In the genomic region with DNA sequence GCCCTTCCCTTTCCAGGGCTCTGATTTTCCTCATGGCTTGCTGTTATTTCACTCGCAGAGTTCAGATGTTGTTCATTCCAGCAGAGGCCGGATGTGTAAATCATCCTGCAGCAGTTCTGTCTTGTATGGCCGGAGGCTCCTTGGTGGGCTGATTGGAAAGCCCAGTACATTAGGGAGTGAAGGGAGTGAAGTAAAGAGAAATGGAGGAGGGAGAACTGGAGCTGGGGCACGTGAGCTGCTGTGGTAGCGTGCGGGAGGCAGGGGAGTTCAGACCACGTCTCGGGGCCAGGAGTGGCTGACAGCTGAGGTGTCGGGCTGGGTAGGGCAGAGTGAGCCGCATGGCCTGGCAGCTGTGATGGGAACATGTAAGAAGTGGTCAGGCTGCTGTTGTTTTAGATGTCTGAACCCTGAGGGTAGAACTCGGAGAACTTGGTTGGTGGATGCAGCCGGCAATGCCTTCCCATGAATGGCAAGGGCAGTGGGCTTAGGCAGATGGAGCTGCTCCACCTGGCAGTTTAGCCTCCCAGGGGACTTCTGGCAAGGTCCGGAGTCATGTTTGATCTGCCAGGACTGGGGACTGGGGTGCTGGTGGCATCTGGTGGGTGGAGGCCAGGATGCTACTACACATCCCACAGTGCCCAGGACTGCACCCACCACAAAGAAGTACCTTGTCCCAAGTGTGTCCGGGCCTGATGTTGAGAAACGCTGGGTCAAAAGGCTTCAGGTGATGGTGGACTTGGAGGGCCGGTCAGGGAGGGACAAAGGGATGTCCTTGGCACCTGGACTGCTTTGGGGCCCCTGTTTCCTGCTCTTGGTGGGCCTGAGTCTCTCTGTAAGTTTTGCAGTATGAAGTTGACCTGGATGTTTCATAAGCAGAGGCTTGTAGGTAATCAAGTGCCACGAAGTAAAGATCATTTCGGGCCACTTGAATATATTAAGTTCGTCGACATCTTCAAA, we compare ENCODE assay signal across 8 cellular contexts. TPM values are rescaled to one million over a fixed set of nuclear protein-coding genes. Genes with fewer than 3 reads are reported as not detected.
DNase-seq lines count a peak whose midpoint lies in the region; ATAC-seq and TF ChIP-seq lines count a peak whose summit lies in the region.

No MANE protein-coding gene starts in this region.

- no peaks in the 10 kb centered on the region for H3K27me3 ChIP-seq in upper lobe of left lung

- no peak for TF ChIP-seq EP300 in upper lobe of left lung (IDR thresholded peaks at IDR 0.05)

- DNase-seq in activated CD4-positive, alpha-beta T cell treated with anti-CD3 and anti-CD28 coated beads, Interleukin-2, amount 10 ng/mL, durations not matched to agents 7 days and 5 days: no peak
- DNase-seq in activated CD4-positive, alpha-beta T cell treated with anti-CD3 and anti-CD28 coated beads, Interleukin-2, amount 50 U/mL, for 4 hours: no peak
- DNase-seq in upper lobe of left lung (peak in 1 of 2 donors; percentile 52), iPS-NIHi7 (ENCODE audit: extremely low spot score) (no peak)

- H3K36me3 Mint-ChIP-seq in activated CD4-positive, alpha-beta T cell treated with anti-CD3 and anti-CD28 coated beads, Interleukin-2, amount 10 ng/mL, durations not matched to agents 7 days and 5 days (ENCODE audit: low read depth): no peaks in the 10 kb centered on the region
- no peaks in the 10 kb centered on the region for H3K36me3 Mint-ChIP-seq in dendritic cell treated with granulocyte-macrophage colony-stimulating factor and Interleukin-4, amounts not matched to agents 40 ng/mL and 50 ng/mL, for 4 days (ENCODE audit: low read depth)

- H3K9me3 ChIP-seq in mesodermal cell (ENCODE audit: control insufficient read depth, low read length) (no peaks in the 10 kb centered on the region), upper lobe of left lung (no peaks in the 10 kb centered on the region)

- peaks cover 65% of the 10 kb centered on the region for H3K4me1 ChIP-seq in mesodermal cell (ENCODE audit: control insufficient read depth, insufficient read depth, low read length, poor library complexity, severe bottlenecking)
- H3K4me1 ChIP-seq in upper lobe of left lung: peaks cover 64 to 79% (median 75%) of the 10 kb centered on the region in 4 donors

- ATAC-seq in upper lobe of left lung (ENCODE audit: low FRiP score in 2 of 2): peak; percentile 4 to 6
- no peak for ATAC-seq in HG03175 (IDR thresholded peaks at IDR 0.05; ENCODE audit: unreplicated experiment)
- ATAC-seq in GM18505 (IDR thresholded peaks at IDR 0.05; ENCODE audit: unreplicated experiment): no peak

- no peak overlapping the region for H3K4me3 Mint-ChIP-seq in activated CD4-positive, alpha-beta T cell treated with anti-CD3 and anti-CD28 coated beads, Interleukin-2, amount 10 ng/mL, durations not matched to agents 7 days and 5 days
- H3K4me3 Mint-ChIP-seq in dendritic cell treated with granulocyte-macrophage colony-stimulating factor and Interleukin-4, amounts not matched to agents 40 ng/mL and 50 ng/mL, for 4 days: no peak overlapping the region

- WGBS in mesodermal cell (ENCODE audit: insufficient coverage in 2 of 2), 2 experiments: 93 to 95% methylated on average over 13 to 16 of the region's 20 CpGs
- WGBS in upper lobe of left lung, 2 donors: 76 to 79% methylated on average over 18 to 20 of the region's 20 CpGs

- no peak for TF ChIP-seq CTCF in upper lobe of left lung (IDR thresholded peaks at IDR 0.05)

- H3K27ac ChIP-seq in mesodermal cell (ENCODE audit: low read depth, low read length, severe bottlenecking) (peak overlapping the region; percentile 97), upper lobe of left lung (peak overlapping the region; percentile 57 to 75 (median 64))

- peaks cover 16% of the 10 kb centered on the region for H3K36me3 ChIP-seq in mesodermal cell (ENCODE audit: control insufficient read depth, insufficient read depth, low read length)
- H3K36me3 ChIP-seq in upper lobe of left lung: no peaks in the 10 kb centered on the region

- no peak for TF ChIP-seq POLR2A in upper lobe of left lung (IDR thresholded peaks at IDR 0.05)
- no peak for TF ChIP-seq POLR2A in GM18505 (IDR thresholded peaks at IDR 0.05; ENCODE audit: borderline replicate concordance, extremely low read depth, insufficient read depth, insufficient read length)

- H3K27ac Mint-ChIP-seq in activated CD4-positive, alpha-beta T cell treated with anti-CD3 and anti-CD28 coated beads, Interleukin-2, amount 10 ng/mL, durations not matched to agents 7 days and 5 days: peak overlapping the region; percentile 58
- H3K27ac Mint-ChIP-seq in dendritic cell treated with granulocyte-macrophage colony-stimulating factor and Interleukin-4, amounts not matched to agents 40 ng/mL and 50 ng/mL, for 4 days: peak overlapping the region; percentile 49

- no peaks in the 10 kb centered on the region for H3K9me3 Mint-ChIP-seq in activated CD4-positive, alpha-beta T cell treated with anti-CD3 and anti-CD28 coated beads, Interleukin-2, amount 10 ng/mL, durations not matched to agents 7 days and 5 days
- no peaks in the 10 kb centered on the region for H3K9me3 Mint-ChIP-seq in dendritic cell treated with granulocyte-macrophage colony-stimulating factor and Interleukin-4, amounts not matched to agents 40 ng/mL and 50 ng/mL, for 4 days

- no peak overlapping the region for H3K4me3 ChIP-seq in mesodermal cell (ENCODE audit: extremely low read depth, insufficient read depth, low read length, poor library complexity, severe bottlenecking)
- no peak overlapping the region for H3K4me3 ChIP-seq in upper lobe of left lung

- peaks cover 17% of the 10 kb centered on the region for H3K27me3 Mint-ChIP-seq in activated CD4-positive, alpha-beta T cell treated with anti-CD3 and anti-CD28 coated beads, Interleukin-2, amount 10 ng/mL, durations not matched to agents 7 days and 5 days
- peaks cover 59% of the 10 kb centered on the region for H3K27me3 Mint-ChIP-seq in dendritic cell treated with granulocyte-macrophage colony-stimulating factor and Interleukin-4, amounts not matched to agents 40 ng/mL and 50 ng/mL, for 4 days

- POLR2A ChIA-PET in activated CD4-positive, alpha-beta T cell treated with anti-CD3 and anti-CD28 coated beads, Interleukin-2, amount 10 ng/mL, durations not matched to agents 7 days and 5 days (lab: Charles Lee): no interaction called here

- H3K4me1 Mint-ChIP-seq in activated CD4-positive, alpha-beta T cell treated with anti-CD3 and anti-CD28 coated beads, Interleukin-2, amount 10 ng/mL, durations not matched to agents 7 days and 5 days: no peaks in the 10 kb centered on the region
- H3K4me1 Mint-ChIP-seq in dendritic cell treated with granulocyte-macrophage colony-stimulating factor and Interleukin-4, amounts not matched to agents 40 ng/mL and 50 ng/mL, for 4 days (ENCODE audit: low read depth): peaks cover 63% of the 10 kb centered on the region

- CTCF ChIA-PET in activated CD4-positive, alpha-beta T cell treated with anti-CD3 and anti-CD28 coated beads, Interleukin-2, amount 10 ng/mL, durations not matched to agents 7 days and 5 days (lab: Charles Lee): interaction anchor here (1.3 kb wide), 1 partner anchor 29 kb away, joined by 3 read pairs; a partner anchor contains a TSS

- intact Hi-C loops in dendritic cell treated with granulocyte-macrophage colony-stimulating factor and Interleukin-4, amounts not matched to agents 40 ng/mL and 50 ng/mL, for 4 days (cut with micrococcal nuclease): no loop called here

RNA-seq across cellular contexts. Expression of a gene that starts 29.1 kb away (rescaled TPM):
- total RNA-seq in activated CD4-positive, alpha-beta T cell treated with anti-CD3 and anti-CD28 coated beads, Interleukin-2, amount 10 ng/mL, durations not matched to agents 7 days and 5 days: under 1 TPM; 0.17 to 0.25 TPM
- polyA plus RNA-seq in mesodermal cell (2013, experiment 1 of 2): 26.8 TPM
- 24.5 TPM for polyA plus RNA-seq in mesodermal cell (2013, experiment 2 of 2)
- total RNA-seq in upper lobe of left lung: 10 to 100 TPM; 20.4 to 26.0 (median 23.4) TPM

Comparison
In these comparisons a context has a peak if more than half of its experiments do, and no peak if none do; other contexts are left out.
1. ATAC-seq: peak in upper lobe of left lung (2 of 2); none in HG03175 (single experiment) and GM18505 (single experiment).
2. RNA of a gene that starts 29.1 kb away (total RNA-seq): 20.4 to 26.0 TPM in upper lobe of left lung; 0.17 to 0.25 TPM in activated CD4-positive, alpha-beta T cell treated with anti-CD3 and anti-CD28 coated beads, Interleukin-2, amount 10 ng/mL, durations not matched to agents 7 days and 5 days; every median in the first group is over 10 times any median in the second.